7 cellular contexts compared by ENCODE assay signal in the genomic region with DNA sequence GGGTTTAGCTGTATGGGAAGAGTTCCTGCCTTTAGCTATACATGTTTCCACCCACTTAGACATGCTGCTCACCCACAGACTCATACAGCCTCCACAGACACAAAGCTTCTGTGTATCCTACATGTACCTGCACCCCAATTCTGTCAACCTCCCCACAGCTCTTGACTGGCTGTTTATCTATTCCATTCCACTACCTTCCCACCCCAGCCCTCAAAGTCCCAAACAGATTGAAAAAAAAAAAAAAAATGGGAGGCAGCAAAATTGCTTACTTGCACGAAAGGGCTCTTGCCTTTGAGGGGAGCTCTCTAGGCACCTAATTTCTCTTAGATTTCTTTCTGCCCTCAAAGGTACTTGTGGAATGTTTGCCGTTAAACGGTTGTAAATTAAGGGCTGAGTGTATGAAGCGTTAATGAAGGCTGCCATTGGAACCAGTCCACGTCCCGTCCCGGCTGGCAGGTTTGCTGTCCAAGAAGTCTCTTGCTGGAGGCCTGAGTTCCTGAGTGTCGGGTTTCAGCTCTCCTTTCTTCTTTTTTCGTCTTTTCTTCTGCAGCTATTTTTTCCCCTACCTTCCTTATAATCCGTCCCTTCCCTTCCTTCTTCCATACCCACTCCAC. TPM values are rescaled to one million over a fixed set of nuclear protein-coding genes. Genes with fewer than 3 reads are reported as not detected.
A peak's percentile ranks its signal among the peaks of the same experiment; 100 is the strongest.
DNase-seq lines count a peak whose midpoint lies in the region; ATAC-seq, FAIRE-seq and TF ChIP-seq lines count a peak whose summit lies in the region.

No MANE protein-coding gene starts in this region.

- H3K9me3 ChIP-seq in HUES6 (ENCODE audit: control insufficient read depth, insufficient read depth, low read depth, low read length) (no peaks in the 10 kb centered on the region), ascending aorta (no peaks in the 10 kb centered on the region), tibial nerve (no peaks in the 10 kb centered on the region)

- TF ChIP-seq POLR2A in tibial nerve (IDR thresholded peaks at IDR 0.05), result no peak

- ATAC-seq in HG03565 (IDR thresholded peaks at IDR 0.05; ENCODE audit: unreplicated experiment), result no peak

- H3K4me1 ChIP-seq in HUES6 (ENCODE audit: control insufficient read depth, insufficient read depth, low read length) (peaks cover 79% of the 10 kb centered on the region), ascending aorta (peaks cover 0 to 18% of the 10 kb centered on the region in 2 donors), tibial nerve (peaks cover 0 to 30% (median 9%) of the 10 kb centered on the region in 4 donors)

- TF ChIP-seq CTCF in ascending aorta (IDR thresholded peaks at IDR 0.05), result no peak
- no peak for TF ChIP-seq CTCF in tibial nerve (IDR thresholded peaks at IDR 0.05)

- H3K27ac ChIP-seq in HUES6 (ENCODE audit: low read depth, low read length) (peak overlapping the region; percentile 56), ascending aorta (peak overlapping the region; percentile 66 to 73), tibial nerve (peak overlapping the region in 3 of 4 donors; percentile 12 to 49 (median 30))

- H3K36me3 ChIP-seq in HUES6 (ENCODE audit: control insufficient read depth, insufficient read depth, low read length) (peaks cover 6% of the 10 kb centered on the region), ascending aorta (no peaks in the 10 kb centered on the region), tibial nerve (no peaks in the 10 kb centered on the region)

- FAIRE-seq in GM19239 (lab: Jason Lieb, UNC), result no peak

- no peak for TF ChIP-seq EP300 in tibial nerve (IDR thresholded peaks at IDR 0.05)

- 17 to 19% methylated on average over 10 of the region's 10 CpGs for WGBS in tibial nerve, 2 donors

- intact Hi-C loops in ascending aorta (cut with DNase I), result no loop called here

- DNase-seq in ascending aorta (ENCODE audit: low spot score in 2 of 2) (peak in 1 of 2 donors; percentile 74), islet precursor cell (peak; percentile 87), tibial nerve (ENCODE audit: low spot score in 2 of 2) (no peak), GM19239 (ENCODE audit: insufficient read length, low spot score) (no peak), NCI-H524 treated with DMSO at 0.1 percent for 48 hours (lab: John Stamatoyannopoulos, UW) (no peak)

- peak overlapping the region; percentile 45 for H3K9ac ChIP-seq in HUES6 (ENCODE audit: low read length)

- H3K4me3 ChIP-seq in HUES6 (ENCODE audit: low read depth, low read length), result peak overlapping the region; percentile 37
- H3K4me3 ChIP-seq in ascending aorta, result peak overlapping the region; percentile 24 to 35
- H3K4me3 ChIP-seq in tibial nerve, result peak overlapping the region in 1 of 4 donors; percentile 5

- H3K27me3 ChIP-seq in HUES6 (ENCODE audit: control insufficient read depth, insufficient read depth, low read length) (no peaks in the 10 kb centered on the region), ascending aorta (no peaks in the 10 kb centered on the region), tibial nerve (no peaks in the 10 kb centered on the region)

RNA-seq across cellular contexts. Expression of a gene that starts 43.6 kb away (rescaled TPM):
- total RNA-seq in ascending aorta (37.4 TPM), tibial nerve (10 to 100 TPM; 25.8 to 31.0 (median 27.1) TPM)
